Comparison of ENCODE assay signal across 20 cellular contexts in the genomic region with DNA sequence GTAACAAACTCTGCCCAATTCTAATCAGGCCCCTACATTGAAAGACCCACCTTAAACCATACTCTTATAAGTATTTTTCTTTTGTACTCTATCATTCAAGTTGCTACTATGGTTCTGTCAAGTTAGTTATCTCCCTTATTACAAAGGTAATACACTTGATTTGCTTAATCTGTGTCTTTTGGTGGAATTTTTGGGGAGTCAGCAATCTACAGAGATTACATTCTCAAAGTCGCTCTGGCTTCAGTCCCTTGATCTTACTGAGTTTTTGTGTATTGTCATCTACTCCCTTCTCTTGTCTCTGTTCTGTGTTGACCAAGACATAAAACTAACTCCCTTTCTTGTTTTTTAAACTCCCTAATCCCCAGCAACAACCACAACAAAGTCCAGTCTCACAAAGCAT.
"Had no signal": no experiment of that assay in that cellular context is flagged by ENCODE, and none has a peak within 500 bp of the region (broad histone marks: within the 10 kb centered on the region; RNA-seq: fewer than 3 reads in every experiment).

No MANE protein-coding gene starts in this region.

- H3K4me3 Mint-ChIP-seq: naive B cell had no signal

- H3K4me1 Mint-ChIP-seq: naive B cell had no signal

- DNase-seq: colonic mucosa; dermis blood vessel endothelial cell; erythroblast; foreskin keratinocyte; left colon; left ventricle myocardium superior; mesendoderm; naive B cell; posterior cingulate gyrus; sigmoid colon; small intestine; stimulated activated CD4-positive, alpha-beta T cell treated with anti-CD3 and anti-CD28 coated beads, Interleukin-12 subunit alpha, Interleukin-12 subunit beta, amount 100 ng/mL, for 4 hours; stimulated activated naive CD4-positive, alpha-beta T cell; stomach; substantia nigra; transverse colon had no signal

- H3K4me1 ChIP-seq: colonic mucosa, foreskin keratinocyte, sigmoid colon, stomach, transverse colon had no signal

- H3K27ac ChIP-seq: colonic mucosa, foreskin keratinocyte, neutrophil, sigmoid colon, stomach, thoracic aorta, transverse colon had no signal

- H3K27me3 ChIP-seq: colonic mucosa, foreskin keratinocyte, neutrophil, sigmoid colon, stomach, transverse colon had no signal

- FAIRE-seq: endothelial cell of umbilical vein, small intestine had no signal

- H3K36me3 Mint-ChIP-seq: naive B cell had no signal

- H3K9me3 ChIP-seq: colonic mucosa, neutrophil, sigmoid colon, stomach, thoracic aorta, transverse colon had no signal

- H3K27ac Mint-ChIP-seq: naive B cell had no signal

- H3K4me3 ChIP-seq: colonic mucosa, lung, sigmoid colon, stomach, thoracic aorta, transverse colon had no signal

- ATAC-seq: foreskin keratinocyte, left colon, left ventricle myocardium superior had no signal

- H3K27me3 Mint-ChIP-seq: naive B cell had no signal

- H3K36me3 ChIP-seq: colonic mucosa, neutrophil, sigmoid colon, stomach, thoracic aorta, transverse colon had no signal
